ENCODE assay signal across 8 cellular contexts in the genomic region with DNA sequence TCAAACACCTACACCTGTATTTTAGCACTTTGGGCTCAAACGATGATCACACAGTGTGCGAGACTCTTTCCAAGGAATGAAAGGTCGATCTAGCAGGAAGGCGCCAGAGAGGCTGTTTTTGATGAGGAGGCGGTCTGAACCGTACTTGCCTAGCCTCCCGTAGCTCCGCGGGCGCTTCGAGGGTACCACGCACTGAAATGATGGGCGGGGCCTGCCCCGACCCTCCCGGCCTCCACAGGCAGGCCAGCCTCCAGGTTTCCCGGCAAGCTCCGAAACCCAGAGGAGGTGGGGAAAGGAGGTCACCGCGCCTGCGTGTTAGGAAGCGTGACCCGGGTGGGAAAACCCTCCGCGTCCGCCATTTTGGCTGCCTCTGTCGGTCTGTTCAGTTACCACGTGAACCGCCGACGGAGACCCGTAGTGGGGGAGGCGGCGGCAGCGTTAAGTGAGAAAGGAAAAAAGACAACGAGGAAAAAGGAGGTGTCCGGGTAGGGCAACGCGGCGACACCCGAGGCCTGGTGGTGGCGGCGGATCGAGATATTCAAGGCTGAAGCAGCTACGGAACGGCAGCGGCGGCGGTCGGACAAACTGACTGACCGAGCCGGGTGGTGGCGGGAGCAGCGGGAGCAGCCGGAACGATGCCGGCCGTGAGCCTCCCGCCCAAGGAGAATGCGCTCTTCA. TPM values are rescaled to one million over a fixed set of nuclear protein-coding genes. Genes with fewer than 3 reads are reported as not detected.
DNase-seq lines count a peak whose midpoint lies in the region; ATAC-seq and TF ChIP-seq lines count a peak whose summit lies in the region.

A gene (plus strand): TSS at position 363 of the 678 bp plus-strand sequence. CDS start 273 bp downstream, at position 636.

- H3K4me1 ChIP-seq in heart right ventricle (peaks cover 0 to 67% (median 36%) of the 10 kb centered on the region in 9 donors), upper lobe of right lung (peaks cover 29% of the 10 kb centered on the region)

- peak within 1 kb of the TSS; percentile 59 to 94 (median 90) for H3K27ac ChIP-seq in heart right ventricle
- H3K27ac ChIP-seq in upper lobe of right lung, result peak within 1 kb of the TSS; percentile 93

- H3K4me3 ChIP-seq in heart right ventricle (peak within 1 kb of the TSS; percentile 72 to 99 (median 84)), upper lobe of right lung (peak within 1 kb of the TSS; percentile 84)

- in situ Hi-C loops in GM13976 (cut with MboI; ENCODE audit: low sequenced_read_pairs, unreplicated experiment), result no loop called here

- 0% methylated on average over 59 of the region's 59 CpGs for WGBS in heart right ventricle, 2 donors

- H3K36me3 ChIP-seq in heart right ventricle, result peaks cover 0 to 14% (median 0%) of the 10 kb centered on the region in 9 donors
- H3K36me3 ChIP-seq in upper lobe of right lung, result no peaks in the 10 kb centered on the region

- TF ChIP-seq CTCF in GM13976 (IDR thresholded peaks at IDR 0.05; ENCODE audit: borderline replicate concordance, control extremely low read depth, extremely low read depth, insufficient read depth, missing control alignments) (no peak), heart right ventricle (IDR thresholded peaks at IDR 0.05) (no peak), upper lobe of right lung (IDR thresholded peaks at IDR 0.05) (no peak)

- peak; percentile 95 for DNase-seq in GM13976 (ENCODE audit: low spot score)
- DNase-seq in NCI-H146 treated with DMSO at 0.1 percent for 48 hours (lab: John Stamatoyannopoulos, UW; ENCODE audit: unreplicated experiment), result peak; percentile 83
- DNase-seq in amniotic epithelial cell (ENCODE audit: low read depth), result peak; percentile 97
- DNase-seq in heart right ventricle, result peak; percentile 98 to 99
- DNase-seq in posterior vena cava (ENCODE audit: low spot score), result peak; percentile 99
- peak; percentile 99 for DNase-seq in upper lobe of right lung

- H3K27me3 ChIP-seq in heart right ventricle (no peaks in the 10 kb centered on the region), upper lobe of right lung (no peaks in the 10 kb centered on the region)

- intact Hi-C loops in T-helper 1 cell treated with Interleukin-12 subunit alpha and Interleukin-12 subunit beta and Interleukin-4 antibody, amounts not matched to agents 30 ng/mL and 1 ng/mL, for 36 hours (cut with micrococcal nuclease), result loop anchor here (1.0 to 10.0 kb wide), 14 partner anchors 35 to 1921 kb away; a partner anchor contains a TSS
- intact Hi-C loops in heart right ventricle (cut with DNase I) (loop anchor here in 6 of 10 donors (2.0 to 5.0 kb wide), 4 partner anchors 124 to 219 kb away; a partner anchor contains a TSS), posterior vena cava (cut with DNase I) (no loop called here), upper lobe of right lung (cut with DNase I) (no loop called here)

- peak; percentile 80 for ATAC-seq in HG02870 (IDR thresholded peaks at IDR 0.05; ENCODE audit: unreplicated experiment)
- peak; percentile 97 to 98 (median 98) for ATAC-seq in heart right ventricle
- ATAC-seq in upper lobe of right lung, result peak; percentile 99

- H3K9me3 ChIP-seq in heart right ventricle, result peaks cover 0 to 5% (median 0%) of the 10 kb centered on the region in 11 donors
- no peaks in the 10 kb centered on the region for H3K9me3 ChIP-seq in upper lobe of right lung

RNA-seq across cellular contexts. Expression of the gene that starts here (rescaled TPM):
- 71.5 and 73.5 TPM in 2 replicates for total RNA-seq in T-helper 1 cell treated with Interleukin-12 subunit alpha and Interleukin-12 subunit beta and Interleukin-4 antibody, amounts not matched to agents 30 ng/mL and 1 ng/mL, for 36 hours
- total RNA-seq in heart right ventricle, result 10 to 100 TPM; 26.1 to 45.4 (median 33.7) TPM
- polyA plus RNA-seq in heart right ventricle, result 10 to 100 TPM in 1 of 2 donors, 1 to 10 TPM in 1; 8.2 to 12.0 TPM
- 10 to 100 TPM; 36.0 to 57.0 TPM for total RNA-seq in posterior vena cava
- total RNA-seq in upper lobe of right lung, result 38.5 TPM

Comparison
In these comparisons a context has a peak if more than half of its experiments do, and no peak if none do; other contexts are left out.
1. Peak in every context shown above with its lines: DNase-seq, ATAC-seq, H3K4me3 ChIP-seq and H3K27ac ChIP-seq.
2. intact Hi-C loops: an anchor here in T-helper 1 cell treated with Interleukin-12 subunit alpha and Interleukin-12 subunit beta and Interleukin-4 antibody, amounts not matched to agents 30 ng/mL and 1 ng/mL, for 36 hours (1.0 to 10.0 kb wide) and heart right ventricle (2.0 to 5.0 kb wide); none called in posterior vena cava and upper lobe of right lung.